1 cellular context compared by ENCODE assay signal in the genomic region with DNA sequence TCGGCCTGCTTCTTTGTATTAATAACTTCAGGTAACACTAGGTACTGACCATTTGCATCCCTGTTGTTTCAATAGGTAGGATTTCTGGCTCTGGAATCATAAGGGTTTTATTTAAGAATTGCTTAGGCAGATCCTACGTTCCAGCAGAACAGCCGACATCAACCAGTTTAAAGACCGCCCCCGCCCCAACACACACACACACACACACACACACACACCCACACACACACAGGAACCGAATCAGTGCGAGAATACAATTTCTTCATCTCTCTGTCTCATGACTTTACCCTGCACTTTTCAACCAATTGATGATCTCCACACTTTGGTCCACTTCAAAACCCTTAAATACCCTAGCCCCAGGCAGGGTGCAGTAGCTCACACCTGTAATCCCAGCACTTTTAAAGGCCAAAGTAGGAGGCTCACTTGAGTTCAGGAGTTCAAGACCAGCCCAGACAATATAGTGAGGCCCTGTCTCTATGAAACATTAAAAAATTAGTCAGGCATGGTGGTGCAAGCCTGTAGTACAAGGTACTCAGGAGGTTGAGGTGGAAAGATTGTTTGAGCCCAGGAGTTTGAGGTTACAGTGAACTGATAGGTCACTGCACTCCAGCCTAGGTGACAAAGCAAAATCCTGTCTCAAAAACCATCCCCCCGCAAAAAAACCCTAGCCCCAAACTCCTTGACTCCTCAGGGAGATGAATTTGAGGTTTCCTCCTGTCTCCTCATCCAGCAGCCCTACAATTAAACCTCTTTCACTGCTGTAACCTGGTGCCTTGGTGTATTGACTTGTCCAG.
TF ChIP-seq lines count a peak whose summit lies in the region.

No MANE protein-coding gene starts in this region.

TF ChIP-seq in HepG2, 621 proteins besides CTCF, POLR2A, EP300 and RAD21:
- TF ChIP-seq ZMYM2 (CRISPR knock-in tag; IDR thresholded peaks at IDR 0.05) (no peak), ARHGAP35 (CRISPR knock-in tag; IDR thresholded peaks at IDR 0.05; ENCODE audit: borderline replicate concordance) (no peak), ZNF160 (CRISPR knock-in tag; IDR thresholded peaks at IDR 0.05) (no peak), DPF2 (CRISPR knock-in tag; IDR thresholded peaks at IDR 0.05; ENCODE audit: borderline replicate concordance, low read depth) (no peak), MIXL1 (CRISPR knock-in tag; IDR thresholded peaks at IDR 0.05) (no peak), ZNF253 (CRISPR knock-in tag; IDR thresholded peaks at IDR 0.05; ENCODE audit: borderline replicate concordance) (no peak), FOXA1 (IDR thresholded peaks at IDR 0.05) (no peak), FOXA1 (CRISPR knock-in tag; IDR thresholded peaks at IDR 0.05) (no peak), ZNF878 (CRISPR knock-in tag; IDR thresholded peaks at IDR 0.05) (no peak), KLF12 (CRISPR knock-in tag; IDR thresholded peaks at IDR 0.05; ENCODE audit: borderline replicate concordance) (no peak), ARNT2 (CRISPR knock-in tag; IDR thresholded peaks at IDR 0.05; ENCODE audit: low read depth) (no peak), FOSL1 (CRISPR knock-in tag; IDR thresholded peaks at IDR 0.05; ENCODE audit: borderline replicate concordance) (no peak), ZNF850 (CRISPR knock-in tag; conservative IDR thresholded peaks at IDR 0.05) (no peak), ZSCAN29 (CRISPR knock-in tag; conservative IDR thresholded peaks at IDR 0.05) (0 out of 2 replicates have a peak, but pooled peaks have one; percentile 43), ZMAT3 (CRISPR knock-in tag; conservative IDR thresholded peaks at IDR 0.05) (no peak), MYPOP (CRISPR knock-in tag; IDR thresholded peaks at IDR 0.05) (0 out of 2 replicates have a peak, but pooled peaks have one; percentile 42), THYN1 (CRISPR knock-in tag; IDR thresholded peaks at IDR 0.05; ENCODE audit: borderline replicate concordance, low read depth) (no peak), RFX1 (IDR thresholded peaks at IDR 0.05) (no peak), CCAR2 (optimal IDR thresholded peaks at IDR 0.05; ENCODE audit: low read depth, low read length) (no peak), HNF4A (CRISPR knock-in tag; IDR thresholded peaks at IDR 0.05) (peak; percentile 22; the same call in 1 of the 2 replicates), ZNF331 (CRISPR knock-in tag; IDR thresholded peaks at IDR 0.05) (no peak), ATF7 (IDR thresholded peaks at IDR 0.05) (no peak), ATF7 (CRISPR knock-in tag; IDR thresholded peaks at IDR 0.05) (no peak), NCOA2 (CRISPR knock-in tag; IDR thresholded peaks at IDR 0.05) (0 out of 2 replicates have a peak, but pooled peaks have one; percentile 5)
- TF ChIP-seq, protein P1, sequence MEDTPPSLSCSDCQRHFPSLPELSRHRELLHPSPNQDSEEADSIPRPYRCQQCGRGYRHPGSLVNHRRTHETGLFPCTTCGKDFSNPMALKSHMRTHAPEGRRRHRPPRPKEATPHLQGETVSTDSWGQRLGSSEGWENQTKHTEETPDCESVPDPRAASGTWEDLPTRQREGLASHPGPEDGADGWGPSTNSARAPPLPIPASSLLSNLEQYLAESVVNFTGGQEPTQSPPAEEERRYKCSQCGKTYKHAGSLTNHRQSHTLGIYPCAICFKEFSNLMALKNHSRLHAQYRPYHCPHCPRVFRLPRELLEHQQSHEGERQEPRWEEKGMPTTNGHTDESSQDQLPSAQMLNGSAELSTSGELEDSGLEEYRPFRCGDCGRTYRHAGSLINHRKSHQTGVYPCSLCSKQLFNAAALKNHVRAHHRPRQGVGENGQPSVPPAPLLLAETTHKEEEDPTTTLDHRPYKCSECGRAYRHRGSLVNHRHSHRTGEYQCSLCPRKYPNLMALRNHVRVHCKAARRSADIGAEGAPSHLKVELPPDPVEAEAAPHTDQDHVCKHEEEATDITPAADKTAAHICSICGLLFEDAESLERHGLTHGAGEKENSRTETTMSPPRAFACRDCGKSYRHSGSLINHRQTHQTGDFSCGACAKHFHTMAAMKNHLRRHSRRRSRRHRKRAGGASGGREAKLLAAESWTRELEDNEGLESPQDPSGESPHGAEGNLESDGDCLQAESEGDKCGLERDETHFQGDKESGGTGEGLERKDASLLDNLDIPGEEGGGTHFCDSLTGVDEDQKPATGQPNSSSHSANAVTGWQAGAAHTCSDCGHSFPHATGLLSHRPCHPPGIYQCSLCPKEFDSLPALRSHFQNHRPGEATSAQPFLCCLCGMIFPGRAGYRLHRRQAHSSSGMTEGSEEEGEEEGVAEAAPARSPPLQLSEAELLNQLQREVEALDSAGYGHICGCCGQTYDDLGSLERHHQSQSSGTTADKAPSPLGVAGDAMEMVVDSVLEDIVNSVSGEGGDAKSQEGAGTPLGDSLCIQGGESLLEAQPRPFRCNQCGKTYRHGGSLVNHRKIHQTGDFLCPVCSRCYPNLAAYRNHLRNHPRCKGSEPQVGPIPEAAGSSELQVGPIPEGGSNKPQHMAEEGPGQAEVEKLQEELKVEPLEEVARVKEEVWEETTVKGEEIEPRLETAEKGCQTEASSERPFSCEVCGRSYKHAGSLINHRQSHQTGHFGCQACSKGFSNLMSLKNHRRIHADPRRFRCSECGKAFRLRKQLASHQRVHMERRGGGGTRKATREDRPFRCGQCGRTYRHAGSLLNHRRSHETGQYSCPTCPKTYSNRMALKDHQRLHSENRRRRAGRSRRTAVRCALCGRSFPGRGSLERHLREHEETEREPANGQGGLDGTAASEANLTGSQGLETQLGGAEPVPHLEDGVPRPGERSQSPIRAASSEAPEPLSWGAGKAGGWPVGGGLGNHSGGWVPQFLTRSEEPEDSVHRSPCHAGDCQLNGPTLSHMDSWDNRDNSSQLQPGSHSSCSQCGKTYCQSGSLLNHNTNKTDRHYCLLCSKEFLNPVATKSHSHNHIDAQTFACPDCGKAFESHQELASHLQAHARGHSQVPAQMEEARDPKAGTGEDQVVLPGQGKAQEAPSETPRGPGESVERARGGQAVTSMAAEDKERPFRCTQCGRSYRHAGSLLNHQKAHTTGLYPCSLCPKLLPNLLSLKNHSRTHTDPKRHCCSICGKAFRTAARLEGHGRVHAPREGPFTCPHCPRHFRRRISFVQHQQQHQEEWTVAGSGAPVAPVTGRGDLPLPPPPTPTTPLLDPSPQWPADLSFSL (CRISPR knock-in tag; IDR thresholded peaks at IDR 0.05) = peak; percentile 85
- TF ChIP-seq, protein P2, sequence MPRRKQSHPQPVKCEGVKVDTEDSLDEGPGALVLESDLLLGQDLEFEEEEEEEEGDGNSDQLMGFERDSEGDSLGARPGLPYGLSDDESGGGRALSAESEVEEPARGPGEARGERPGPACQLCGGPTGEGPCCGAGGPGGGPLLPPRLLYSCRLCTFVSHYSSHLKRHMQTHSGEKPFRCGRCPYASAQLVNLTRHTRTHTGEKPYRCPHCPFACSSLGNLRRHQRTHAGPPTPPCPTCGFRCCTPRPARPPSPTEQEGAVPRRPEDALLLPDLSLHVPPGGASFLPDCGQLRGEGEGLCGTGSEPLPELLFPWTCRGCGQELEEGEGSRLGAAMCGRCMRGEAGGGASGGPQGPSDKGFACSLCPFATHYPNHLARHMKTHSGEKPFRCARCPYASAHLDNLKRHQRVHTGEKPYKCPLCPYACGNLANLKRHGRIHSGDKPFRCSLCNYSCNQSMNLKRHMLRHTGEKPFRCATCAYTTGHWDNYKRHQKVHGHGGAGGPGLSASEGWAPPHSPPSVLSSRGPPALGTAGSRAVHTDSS (CRISPR knock-in tag; conservative IDR thresholded peaks at IDR 0.05) = no peak
- TF ChIP-seq, protein P3, sequence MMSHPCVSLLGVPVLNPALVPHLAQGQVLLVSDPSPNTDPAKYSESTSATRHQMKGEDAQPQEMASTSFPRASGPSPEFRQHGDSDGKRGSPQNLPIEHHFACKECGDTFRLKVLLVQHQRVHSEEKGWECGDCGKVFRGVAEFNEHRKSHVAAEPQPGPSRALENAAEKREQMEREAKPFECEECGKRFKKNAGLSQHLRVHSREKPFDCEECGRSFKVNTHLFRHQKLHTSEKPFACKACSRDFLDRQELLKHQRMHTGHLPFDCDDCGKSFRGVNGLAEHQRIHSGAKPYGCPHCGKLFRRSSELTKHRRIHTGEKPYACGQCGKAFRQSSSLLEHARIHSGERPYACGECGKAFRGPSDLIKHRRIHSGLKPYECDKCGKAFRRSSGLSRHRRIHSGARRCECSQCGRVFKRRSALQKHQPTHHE (CRISPR knock-in tag; IDR thresholded peaks at IDR 0.05; ENCODE audit: borderline replicate concordance) = no peak
TF ChIP-seq in HepG2: peak in this region for 5.
